In genomic region chr13:74133657-74134201, GRCh38 we compare ENCODE assay signal across 8 cellular contexts. TPM values are rescaled to one million over a fixed set of nuclear protein-coding genes. Genes with fewer than 3 reads are reported as not detected.
DNase-seq lines count a peak whose midpoint lies in the region; ATAC-seq, FAIRE-seq and TF ChIP-seq lines count a peak whose summit lies in the region.

No MANE protein-coding gene starts in this region.

- no peak for TF ChIP-seq CTCF in neural cell (IDR thresholded peaks at IDR 0.05; ENCODE audit: poor library complexity, severe bottlenecking)

- DNase-seq in DMS153 (lab: John Stamatoyannopoulos, UW), result peak; percentile 50
- DNase-seq in HuH-7 (ENCODE audit: low spot score), result peak; percentile 56
- DNase-seq in RCC 7860 (ENCODE audit: low spot score), result peak; percentile 60
- DNase-seq in fibroblast of the conjunctiva (ENCODE audit: low read depth), result peak; percentile 92
- peak; percentile 88 for DNase-seq in stimulated activated naive CD4-positive, alpha-beta T cell treated with Interleukin-2 at 50 U/mL for 16 hours (lab: John Stamatoyannopoulos, UW)

- peak overlapping the region; percentile 38 for H2AFZ ChIP-seq in neural cell (ENCODE audit: low read depth, low read length)

- peak overlapping the region; percentile 48 for H3K4me2 ChIP-seq in neural cell (ENCODE audit: low read length)

- peak; percentile 44 for ATAC-seq in GM21526 (IDR thresholded peaks at IDR 0.05; ENCODE audit: low FRiP score, unreplicated experiment)
- peak; percentile 37 for ATAC-seq in activated T-helper 17 cell treated with anti-CD3 and anti-CD28 coated beads, Interleukin-2, amount 50 U/mL, for 72 hours (replicated peaks)

- H3K4me3 Mint-ChIP-seq in activated T-helper 17 cell treated with anti-CD3 and anti-CD28 coated beads, Interleukin-2, amount 50 U/mL, for 72 hours, result no peak overlapping the region

- H3K9me2 ChIP-seq in neural cell (ENCODE audit: insufficient read depth, low read length), result no peaks in the 10 kb centered on the region

- no peaks in the 10 kb centered on the region for H3K36me3 ChIP-seq in neural cell (ENCODE audit: insufficient read depth, low read length)

- no peak for FAIRE-seq in RCC 7860 (lab: Jason Lieb, UNC)

- peak overlapping the region; percentile 98 for H3K9ac ChIP-seq in neural cell (ENCODE audit: low read length)

- no peaks in the 10 kb centered on the region for H3K9me3 Mint-ChIP-seq in activated T-helper 17 cell treated with anti-CD3 and anti-CD28 coated beads, Interleukin-2, amount 50 U/mL, for 72 hours

- TF ChIP-seq RAD21 in neural cell (conservative IDR thresholded peaks at IDR 0.05), result peak; percentile 68

- H3K79me2 ChIP-seq in neural cell (replicated peaks; ENCODE audit: insufficient read depth, low read length), result peaks cover 43% of the 10 kb centered on the region

- H3K27ac Mint-ChIP-seq in activated T-helper 17 cell treated with anti-CD3 and anti-CD28 coated beads, Interleukin-2, amount 50 U/mL, for 72 hours, result peak overlapping the region; percentile 95

- no peaks in the 10 kb centered on the region for H3K9me3 ChIP-seq in neural cell (ENCODE audit: low read length)

- peak overlapping the region; percentile 76 for H3K4me3 ChIP-seq in neural cell (ENCODE audit: low read length)

- H3K27me3 Mint-ChIP-seq in activated T-helper 17 cell treated with anti-CD3 and anti-CD28 coated beads, Interleukin-2, amount 50 U/mL, for 72 hours, result no peaks in the 10 kb centered on the region

- H3K27me3 ChIP-seq in neural cell (ENCODE audit: insufficient read depth, low read depth, low read length), result no peaks in the 10 kb centered on the region

- no peaks in the 10 kb centered on the region for H4K20me1 ChIP-seq in neural cell (ENCODE audit: insufficient read depth)

- H3F3A ChIP-seq in neural cell (ENCODE audit: insufficient read depth, low read length, poor library complexity, severe bottlenecking), result peaks cover 6% of the 10 kb centered on the region

- peaks cover 6% of the 10 kb centered on the region for H3K4me1 Mint-ChIP-seq in activated T-helper 17 cell treated with anti-CD3 and anti-CD28 coated beads, Interleukin-2, amount 50 U/mL, for 72 hours

- peak overlapping the region; percentile 98 for H3K27ac ChIP-seq in neural cell (ENCODE audit: low read length)

- peaks cover 21% of the 10 kb centered on the region for H3K36me3 Mint-ChIP-seq in activated T-helper 17 cell treated with anti-CD3 and anti-CD28 coated beads, Interleukin-2, amount 50 U/mL, for 72 hours (ENCODE audit: low read depth)

- TF ChIP-seq EP300 in neural cell (conservative IDR thresholded peaks at IDR 0.05; ENCODE audit: poor library complexity, severe bottlenecking), result peak; percentile 82

TF ChIP-seq in neural cell, 6 proteins besides CTCF, POLR2A, EP300 and RAD21:
- TF ChIP-seq EZH2 (IDR thresholded peaks at IDR 0.05; ENCODE audit: borderline replicate concordance, insufficient read depth, low read length, poor library complexity, severe bottlenecking) (no peak), POLR2AphosphoS5 (IDR thresholded peaks at IDR 0.05) (peak; percentile 86), SMC3 (conservative IDR thresholded peaks at IDR 0.05; ENCODE audit: poor library complexity) (peak; percentile 70), REST (IDR thresholded peaks at IDR 0.05; ENCODE audit: borderline replicate concordance) (peak; percentile 81), TAF1 (IDR thresholded peaks at IDR 0.05; ENCODE audit: low read depth) (no peak), MXI1 (conservative IDR thresholded peaks at IDR 0.05; ENCODE audit: poor library complexity, severe bottlenecking) (peak; percentile 65)

RNA-seq across cellular contexts. Expression of gene KLF12, which starts 0.5 kb away (rescaled TPM):
- total RNA-seq in activated T-helper 17 cell treated with anti-CD3 and anti-CD28 coated beads, Interleukin-2, amount 50 U/mL, for 72 hours, result 10 to 100 TPM; 14.3 to 30.5 TPM
- 51.9 and 53.5 TPM in 2 replicates for polyA plus RNA-seq in neural cell
- polyA minus RNA-seq in neural cell, result 154 and 189 TPM in 2 replicates

Comparison
In these comparisons a context has a peak if more than half of its experiments do, and no peak if none do; other contexts are left out.
1. Peak in every context shown above with its lines: DNase-seq, ATAC-seq, H3K4me3 ChIP-seq and H3K27ac ChIP-seq.